Comparison of ENCODE assay signal across 14 cellular contexts in genomic region chr12:123254853-123255446, GRCh38. TPM values are rescaled to one million over a fixed set of nuclear protein-coding genes. Genes with fewer than 3 reads are reported as not detected.
DNase-seq lines count a peak whose midpoint lies in the region; ATAC-seq lines count a peak whose summit lies in the region.
"Had no signal": no experiment of that assay in that cellular context is flagged by ENCODE, and none has a peak within 500 bp of the region (broad histone marks: within the 10 kb centered on the region; RNA-seq: fewer than 3 reads in every experiment).

No MANE protein-coding gene starts in this region.

- H3K27ac ChIP-seq in esophagus (ENCODE audit: low read depth in 2 of 2, low read length in 1 of 2): peak overlapping the region; percentile 30 to 34
- H3K27ac ChIP-seq: GM23248 had no signal

- 52 to 54% methylated on average over 5 of the region's 5 CpGs for WGBS in esophagus, 2 donors

- H3K9me3 ChIP-seq in esophagus (ENCODE audit: control insufficient read depth in 2 of 2, insufficient read depth in 1 of 2, low read depth in 1 of 2, low read length in 1 of 2): no peaks in the 10 kb centered on the region

- H3K4me3 ChIP-seq in esophagus (ENCODE audit: low read depth in 1 of 2, low read length in 2 of 2): no peak overlapping the region
- H3K4me3 ChIP-seq: GM23248 had no signal

- H3K4me1 ChIP-seq in esophagus (ENCODE audit: control insufficient read depth in 2 of 2, insufficient read depth in 2 of 2, low read length in 1 of 2): peaks cover 7 to 16% of the 10 kb centered on the region in 2 donors

- no peaks in the 10 kb centered on the region for H3K27me3 ChIP-seq in esophagus (ENCODE audit: control insufficient read depth in 1 of 2, insufficient read depth in 2 of 2, low read length in 2 of 2)

- no peak for DNase-seq in activated naive CD4-positive, alpha-beta T cell (lab: John Stamatoyannopoulos, UW)
- no peak for DNase-seq in activated naive CD8-positive, alpha-beta T cell treated with anti-CD3 and anti-CD28 coated beads, Interleukin-2, amount 50 U/mL, for 24 hours
- no peak for DNase-seq in iPS-NIHi7 (ENCODE audit: extremely low spot score)
- DNase-seq: CD8-positive, alpha-beta T cell; GF-D8; GM23248; NCI-H1417 treated with DMSO at 0.1 percent for 48 hours; NCI-H2029 treated with DMSO at 0.1 percent for 48 hours; NCI-H524 had no signal

- peak overlapping the region; percentile 71 for H3K27ac Mint-ChIP-seq in activated naive CD4-positive, alpha-beta T cell treated with anti-CD3 and anti-CD28 coated beads, Interleukin-2, amount 50 U/mL, for 24 hours
- peak overlapping the region; percentile 75 for H3K27ac Mint-ChIP-seq in activated naive CD8-positive, alpha-beta T cell treated with anti-CD3 and anti-CD28 coated beads, Interleukin-2, amount 50 U/mL, for 24 hours
- peak overlapping the region; percentile 34 for H3K27ac Mint-ChIP-seq in stimulated activated naive CD8-positive, alpha-beta T cell treated with anti-CD3 and anti-CD28 coated beads, Interleukin-15, Interleukin-2, amounts not matched to agents 100 ng/mL and 50 ng/mL, for 24 hours
- H3K27ac Mint-ChIP-seq: CD8-positive, alpha-beta T cell; IgD-negative memory B cell had no signal

- H3K27me3 Mint-ChIP-seq in activated naive CD4-positive, alpha-beta T cell treated with anti-CD3 and anti-CD28 coated beads, Interleukin-2, amount 50 U/mL, for 24 hours: no peaks in the 10 kb centered on the region
- no peaks in the 10 kb centered on the region for H3K27me3 Mint-ChIP-seq in activated naive CD8-positive, alpha-beta T cell treated with anti-CD3 and anti-CD28 coated beads, Interleukin-2, amount 50 U/mL, for 24 hours
- H3K27me3 Mint-ChIP-seq in stimulated activated naive CD8-positive, alpha-beta T cell treated with anti-CD3 and anti-CD28 coated beads, Interleukin-15, Interleukin-2, amounts not matched to agents 100 ng/mL and 50 ng/mL, for 24 hours: no peaks in the 10 kb centered on the region
- H3K27me3 Mint-ChIP-seq: IgD-negative memory B cell had no signal

- peaks cover 39% of the 10 kb centered on the region for H3K4me1 Mint-ChIP-seq in activated naive CD4-positive, alpha-beta T cell treated with anti-CD3 and anti-CD28 coated beads, Interleukin-2, amount 50 U/mL, for 24 hours
- peaks cover 33% of the 10 kb centered on the region for H3K4me1 Mint-ChIP-seq in activated naive CD8-positive, alpha-beta T cell treated with anti-CD3 and anti-CD28 coated beads, Interleukin-2, amount 50 U/mL, for 24 hours
- peaks cover 41% of the 10 kb centered on the region for H3K4me1 Mint-ChIP-seq in stimulated activated naive CD8-positive, alpha-beta T cell treated with anti-CD3 and anti-CD28 coated beads, Interleukin-15, Interleukin-2, amounts not matched to agents 100 ng/mL and 50 ng/mL, for 24 hours (ENCODE audit: low read depth)

- H3K36me3 Mint-ChIP-seq in activated naive CD4-positive, alpha-beta T cell treated with anti-CD3 and anti-CD28 coated beads, Interleukin-2, amount 50 U/mL, for 24 hours: peaks cover 6% of the 10 kb centered on the region
- H3K36me3 Mint-ChIP-seq in activated naive CD8-positive, alpha-beta T cell treated with anti-CD3 and anti-CD28 coated beads, Interleukin-2, amount 50 U/mL, for 24 hours (ENCODE audit: low read depth): peaks cover 28% of the 10 kb centered on the region
- peaks cover 48% of the 10 kb centered on the region for H3K36me3 Mint-ChIP-seq in stimulated activated naive CD8-positive, alpha-beta T cell treated with anti-CD3 and anti-CD28 coated beads, Interleukin-15, Interleukin-2, amounts not matched to agents 100 ng/mL and 50 ng/mL, for 24 hours (ENCODE audit: low read depth)

- no peak overlapping the region for H3K4me3 Mint-ChIP-seq in activated naive CD4-positive, alpha-beta T cell treated with anti-CD3 and anti-CD28 coated beads, Interleukin-2, amount 50 U/mL, for 24 hours
- no peak overlapping the region for H3K4me3 Mint-ChIP-seq in activated naive CD8-positive, alpha-beta T cell treated with anti-CD3 and anti-CD28 coated beads, Interleukin-2, amount 50 U/mL, for 24 hours
- no peak overlapping the region for H3K4me3 Mint-ChIP-seq in stimulated activated naive CD8-positive, alpha-beta T cell treated with anti-CD3 and anti-CD28 coated beads, Interleukin-15, Interleukin-2, amounts not matched to agents 100 ng/mL and 50 ng/mL, for 24 hours
- H3K4me3 Mint-ChIP-seq: CD8-positive, alpha-beta T cell had no signal

- H3K36me3 ChIP-seq in esophagus (ENCODE audit: control insufficient read depth in 2 of 2, insufficient read depth in 2 of 2, low read length in 1 of 2): peaks cover 13 to 15% of the 10 kb centered on the region in 2 donors

- no peaks in the 10 kb centered on the region for H3K9me3 Mint-ChIP-seq in activated naive CD4-positive, alpha-beta T cell treated with anti-CD3 and anti-CD28 coated beads, Interleukin-2, amount 50 U/mL, for 24 hours
- no peaks in the 10 kb centered on the region for H3K9me3 Mint-ChIP-seq in activated naive CD8-positive, alpha-beta T cell treated with anti-CD3 and anti-CD28 coated beads, Interleukin-2, amount 50 U/mL, for 24 hours
- no peaks in the 10 kb centered on the region for H3K9me3 Mint-ChIP-seq in stimulated activated naive CD8-positive, alpha-beta T cell treated with anti-CD3 and anti-CD28 coated beads, Interleukin-15, Interleukin-2, amounts not matched to agents 100 ng/mL and 50 ng/mL, for 24 hours
- H3K9me3 Mint-ChIP-seq: CD8-positive, alpha-beta T cell; IgD-negative memory B cell had no signal

- ATAC-seq in activated naive CD8-positive, alpha-beta T cell treated with anti-CD3 and anti-CD28 coated beads, Interleukin-2, amount 50 U/mL, for 24 hours: peak; percentile 56
- no peak for ATAC-seq in GM18907 (IDR thresholded peaks at IDR 0.05; ENCODE audit: unreplicated experiment)
- ATAC-seq: CD8-positive, alpha-beta T cell had no signal

RNA-seq across cellular contexts. Expression of gene CDK2AP1, which starts 16.7 kb away (rescaled TPM):
- 100 to 1,000 TPM; 111 to 213 TPM for polyA plus RNA-seq in esophagus

RNA-seq across cellular contexts. Expression of gene MTRFR, which starts 21.7 kb away (rescaled TPM):
- 10 to 100 TPM in 1 of 2 donors, 1 to 10 TPM in 1; 6.3 to 10.6 TPM for polyA plus RNA-seq in esophagus

RNA-seq across cellular contexts. Expression of gene MPHOSPH9, which starts 22.0 kb away (rescaled TPM):
- polyA plus RNA-seq in esophagus: 1 to 10 TPM; 3.9 to 4.0 TPM
